ENCODE assay signal across 28 cellular contexts in the genomic region with DNA sequence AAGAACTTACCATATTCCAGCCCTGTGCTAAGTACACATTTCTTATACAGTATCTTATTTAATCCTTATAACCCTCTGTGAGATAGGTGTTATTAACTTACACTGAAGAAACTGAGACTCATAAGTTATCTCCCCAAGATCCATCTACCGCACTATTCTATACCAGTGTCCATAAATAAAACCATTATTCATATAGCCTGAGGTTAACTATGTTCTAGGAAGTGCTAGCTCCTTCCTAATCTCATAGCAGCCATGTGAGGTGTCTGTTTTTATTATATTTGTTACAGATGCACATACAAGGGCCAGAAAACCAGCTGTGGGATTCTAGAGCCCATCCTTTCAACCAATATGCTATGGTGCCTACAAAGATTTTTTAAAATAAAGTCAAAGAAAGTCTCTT.
"Had no signal": no experiment of that assay in that cellular context is flagged by ENCODE, and none has a peak within 500 bp of the region (broad histone marks: within the 10 kb centered on the region; RNA-seq: fewer than 3 reads in every experiment).

No MANE protein-coding gene starts in this region.

- DNase-seq: activated CD4-positive, alpha-beta T cell treated with anti-CD3 and anti-CD28 coated beads for 48 hours; activated CD4-positive, alpha-beta T cell treated with anti-CD3 and anti-CD28 coated beads, Interleukin-2, amount 50 U/mL, for 4 hours; activated CD4-positive, CD25-positive, alpha-beta regulatory T cell treated with anti-CD3 and anti-CD28 coated beads, Interleukin-2, amount 50 U/mL, for 72 hours; activated CD8-positive, alpha-beta memory T cell treated with anti-CD3 and anti-CD28 coated beads, Interleukin-2, amount 50 U/mL, for 48 hours; activated CD8-positive, alpha-beta T cell treated with anti-CD3 and anti-CD28 coated beads, Interleukin-2, amount 10 ng/mL, durations not matched to agents 7 days and 5 days; activated naive CD4-positive, alpha-beta T cell treated with anti-CD3 and anti-CD28 coated beads, Interleukin-2, amount 50 U/mL, for 16 hours; activated naive CD8-positive, alpha-beta T cell treated with anti-CD3 and anti-CD28 coated beads, Interleukin-2, amount 10 ng/mL, durations not matched to agents 7 days and 5 days; activated T-cell treated with anti-CD3 and anti-CD28 coated beads, Interleukin-2, amount 50 U/mL, for 1 hour; amniotic stem cell; body of pancreas; MM.1S; NCI-H1105; NCI-H1436; NCI-H1694 treated with DMSO at 0.1 percent for 48 hours; NCI-H2029 treated with DMSO at 0.1 percent for 48 hours; NCI-H345; NCI-H510A; NCI-H526 treated with DMSO at 0.1 percent for 48 hours; NCI-H82; NK-92 treated with Interleukin-12 subunit alpha and Interleukin-12 subunit beta, amount 100 ng/mL, for 24 hours; SJCRH30; T-helper 17 cell; T-helper 9 cell had no signal

- H3K4me1 ChIP-seq: ascending aorta, body of pancreas, SJCRH30 had no signal

- H3K36me3 ChIP-seq: ascending aorta, cardiac muscle cell, SJCRH30 had no signal

- H3K4me3 ChIP-seq: ascending aorta, body of pancreas, cardiac muscle cell, SJCRH30 had no signal

- ATAC-seq: activated CD8-positive, alpha-beta T cell treated with anti-CD3 and anti-CD28 coated beads, Interleukin-2, amount 10 ng/mL, durations not matched to agents 7 days and 5 days; body of pancreas; Right ventricle myocardium inferior; T-helper 17 cell; WTC11 had no signal

- H3K27me3 ChIP-seq: ascending aorta, body of pancreas, cardiac muscle cell, SJCRH30 had no signal

- H3K27ac ChIP-seq: ascending aorta, body of pancreas, cardiac muscle cell, KMS-11, SJCRH30 had no signal

- H3K9ac ChIP-seq: KMS-11 had no signal

- H3K9me3 ChIP-seq: ascending aorta, body of pancreas, SJCRH30 had no signal

- H3K4me2 ChIP-seq: KMS-11 had no signal
